1 cellular context compared by ENCODE assay signal in the genomic region with DNA sequence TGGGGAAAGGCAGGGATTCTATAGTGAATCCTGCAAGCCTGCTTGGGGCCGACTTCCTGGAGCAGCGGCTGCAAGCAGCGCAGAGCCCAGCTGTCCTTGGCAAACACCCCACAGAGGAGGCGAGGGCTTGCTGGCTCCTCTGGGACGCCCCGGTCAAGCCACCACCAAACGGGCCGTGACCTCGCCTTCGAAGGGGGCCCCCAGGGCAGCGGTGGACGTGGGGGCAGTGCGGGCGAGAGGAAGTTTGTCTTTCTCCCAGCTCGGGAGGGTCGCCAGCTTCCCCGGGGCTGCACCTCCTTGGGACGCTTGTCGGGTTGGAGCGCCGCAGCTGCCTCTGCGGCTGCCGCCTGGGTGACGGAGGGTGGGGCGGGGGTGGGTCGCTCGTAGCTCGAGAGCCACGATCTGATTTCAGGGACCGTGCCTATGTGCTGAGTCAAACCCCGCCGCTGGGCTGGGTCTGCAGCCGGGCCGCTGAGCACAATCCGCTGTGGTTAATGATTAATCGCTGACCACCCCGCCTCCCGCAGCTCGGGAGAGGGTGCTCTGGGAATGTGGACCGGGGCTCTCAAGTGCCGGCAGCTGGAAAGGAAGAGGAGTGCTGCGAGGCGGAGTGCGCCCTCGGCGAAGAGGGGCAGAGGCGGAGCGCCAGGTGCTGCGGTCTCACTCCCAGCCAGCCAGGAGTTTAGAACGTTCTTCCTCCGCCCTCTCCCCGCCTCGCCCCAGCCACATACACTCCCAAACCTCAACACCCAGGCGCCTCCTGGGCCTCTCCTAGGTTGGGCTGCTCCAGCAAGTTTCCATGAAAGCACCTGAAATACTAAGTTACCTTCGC.
TF ChIP-seq lines count a peak whose summit lies in the region.

A gene (plus strand): TSS at position 726 of the 832 bp plus-strand sequence.

TF ChIP-seq in HepG2, 621 proteins besides CTCF, POLR2A, EP300 and RAD21 (continued from another document and continues in another):
- TF ChIP-seq, protein P1, sequence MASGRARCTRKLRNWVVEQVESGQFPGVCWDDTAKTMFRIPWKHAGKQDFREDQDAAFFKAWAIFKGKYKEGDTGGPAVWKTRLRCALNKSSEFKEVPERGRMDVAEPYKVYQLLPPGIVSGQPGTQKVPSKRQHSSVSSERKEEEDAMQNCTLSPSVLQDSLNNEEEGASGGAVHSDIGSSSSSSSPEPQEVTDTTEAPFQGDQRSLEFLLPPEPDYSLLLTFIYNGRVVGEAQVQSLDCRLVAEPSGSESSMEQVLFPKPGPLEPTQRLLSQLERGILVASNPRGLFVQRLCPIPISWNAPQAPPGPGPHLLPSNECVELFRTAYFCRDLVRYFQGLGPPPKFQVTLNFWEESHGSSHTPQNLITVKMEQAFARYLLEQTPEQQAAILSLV (CRISPR knock-in tag; IDR thresholded peaks at IDR 0.05; ENCODE audit: borderline replicate concordance), result no peak
- TF ChIP-seq ZFP82 (CRISPR knock-in tag; IDR thresholded peaks at IDR 0.05; ENCODE audit: borderline replicate concordance), result no peak
- TF ChIP-seq CENPT (CRISPR knock-in tag; IDR thresholded peaks at IDR 0.05; ENCODE audit: low read depth), result no peak
- TF ChIP-seq ELF3 (CRISPR knock-in tag; IDR thresholded peaks at IDR 0.05), result peak; percentile 32; the same call in 1 of the 2 replicates
- no peak for TF ChIP-seq TEAD2 (CRISPR knock-in tag; IDR thresholded peaks at IDR 0.05)
- no peak for TF ChIP-seq RAD51 (IDR thresholded peaks at IDR 0.05; ENCODE audit: borderline replicate concordance)
- TF ChIP-seq, protein P2, sequence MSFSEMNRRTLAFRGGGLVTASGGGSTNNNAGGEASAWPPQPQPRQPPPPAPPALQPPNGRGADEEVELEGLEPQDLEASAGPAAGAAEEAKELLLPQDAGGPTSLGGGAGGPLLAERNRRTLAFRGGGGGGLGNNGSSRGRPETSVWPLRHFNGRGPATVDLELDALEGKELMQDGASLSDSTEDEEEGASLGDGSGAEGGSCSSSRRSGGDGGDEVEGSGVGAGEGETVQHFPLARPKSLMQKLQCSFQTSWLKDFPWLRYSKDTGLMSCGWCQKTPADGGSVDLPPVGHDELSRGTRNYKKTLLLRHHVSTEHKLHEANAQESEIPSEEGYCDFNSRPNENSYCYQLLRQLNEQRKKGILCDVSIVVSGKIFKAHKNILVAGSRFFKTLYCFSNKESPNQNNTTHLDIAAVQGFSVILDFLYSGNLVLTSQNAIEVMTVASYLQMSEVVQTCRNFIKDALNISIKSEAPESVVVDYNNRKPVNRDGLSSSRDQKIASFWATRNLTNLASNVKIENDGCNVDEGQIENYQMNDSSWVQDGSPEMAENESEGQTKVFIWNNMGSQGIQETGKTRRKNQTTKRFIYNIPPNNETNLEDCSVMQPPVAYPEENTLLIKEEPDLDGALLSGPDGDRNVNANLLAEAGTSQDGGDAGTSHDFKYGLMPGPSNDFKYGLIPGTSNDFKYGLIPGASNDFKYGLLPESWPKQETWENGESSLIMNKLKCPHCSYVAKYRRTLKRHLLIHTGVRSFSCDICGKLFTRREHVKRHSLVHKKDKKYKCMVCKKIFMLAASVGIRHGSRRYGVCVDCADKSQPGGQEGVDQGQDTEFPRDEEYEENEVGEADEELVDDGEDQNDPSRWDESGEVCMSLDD (CRISPR knock-in tag; IDR thresholded peaks at IDR 0.05; ENCODE audit: borderline replicate concordance), result no peak
- TF ChIP-seq, protein P3, sequence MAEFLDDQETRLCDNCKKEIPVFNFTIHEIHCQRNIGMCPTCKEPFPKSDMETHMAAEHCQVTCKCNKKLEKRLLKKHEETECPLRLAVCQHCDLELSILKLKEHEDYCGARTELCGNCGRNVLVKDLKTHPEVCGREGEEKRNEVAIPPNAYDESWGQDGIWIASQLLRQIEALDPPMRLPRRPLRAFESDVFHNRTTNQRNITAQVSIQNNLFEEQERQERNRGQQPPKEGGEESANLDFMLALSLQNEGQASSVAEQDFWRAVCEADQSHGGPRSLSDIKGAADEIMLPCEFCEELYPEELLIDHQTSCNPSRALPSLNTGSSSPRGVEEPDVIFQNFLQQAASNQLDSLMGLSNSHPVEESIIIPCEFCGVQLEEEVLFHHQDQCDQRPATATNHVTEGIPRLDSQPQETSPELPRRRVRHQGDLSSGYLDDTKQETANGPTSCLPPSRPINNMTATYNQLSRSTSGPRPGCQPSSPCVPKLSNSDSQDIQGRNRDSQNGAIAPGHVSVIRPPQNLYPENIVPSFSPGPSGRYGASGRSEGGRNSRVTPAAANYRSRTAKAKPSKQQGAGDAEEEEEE (CRISPR knock-in tag; IDR thresholded peaks at IDR 0.05; ENCODE audit: borderline replicate concordance), result no peak
- TF ChIP-seq PAX8 (CRISPR knock-in tag; IDR thresholded peaks at IDR 0.05; ENCODE audit: borderline replicate concordance), result peak; percentile 83; the same call in 1 of the 2 replicates
- peak; percentile 91 for TF ChIP-seq ZMYM4 (CRISPR knock-in tag; IDR thresholded peaks at IDR 0.05)
- TF ChIP-seq ZNF317 (CRISPR knock-in tag; IDR thresholded peaks at IDR 0.05), result no peak; the same call in 1 of the 2 replicates
- no peak for TF ChIP-seq ZSCAN25 (CRISPR knock-in tag; IDR thresholded peaks at IDR 0.05)
- TF ChIP-seq, protein P4, sequence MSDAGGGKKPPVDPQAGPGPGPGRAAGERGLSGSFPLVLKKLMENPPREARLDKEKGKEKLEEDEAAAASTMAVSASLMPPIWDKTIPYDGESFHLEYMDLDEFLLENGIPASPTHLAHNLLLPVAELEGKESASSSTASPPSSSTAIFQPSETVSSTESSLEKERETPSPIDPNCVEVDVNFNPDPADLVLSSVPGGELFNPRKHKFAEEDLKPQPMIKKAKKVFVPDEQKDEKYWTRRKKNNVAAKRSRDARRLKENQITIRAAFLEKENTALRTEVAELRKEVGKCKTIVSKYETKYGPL (CRISPR knock-in tag; IDR thresholded peaks at IDR 0.05), result no peak
- 0 out of 2 replicates have a peak, but pooled peaks have one; percentile 48 for TF ChIP-seq PCBP1 (IDR thresholded peaks at IDR 0.05; ENCODE audit: borderline replicate concordance, low read depth, low read length)
- TF ChIP-seq MZF1 (CRISPR knock-in tag; IDR thresholded peaks at IDR 0.05; ENCODE audit: borderline replicate concordance), result no peak
- TF ChIP-seq MAZ (IDR thresholded peaks at IDR 0.05; ENCODE audit: borderline replicate concordance, low read depth, low read length), result peak; percentile 73; the same call in 1 of the 2 replicates
- peak; percentile 74 for TF ChIP-seq MAZ (CRISPR knock-in tag; IDR thresholded peaks at IDR 0.05; ENCODE audit: low read depth)
- TF ChIP-seq, protein P5, sequence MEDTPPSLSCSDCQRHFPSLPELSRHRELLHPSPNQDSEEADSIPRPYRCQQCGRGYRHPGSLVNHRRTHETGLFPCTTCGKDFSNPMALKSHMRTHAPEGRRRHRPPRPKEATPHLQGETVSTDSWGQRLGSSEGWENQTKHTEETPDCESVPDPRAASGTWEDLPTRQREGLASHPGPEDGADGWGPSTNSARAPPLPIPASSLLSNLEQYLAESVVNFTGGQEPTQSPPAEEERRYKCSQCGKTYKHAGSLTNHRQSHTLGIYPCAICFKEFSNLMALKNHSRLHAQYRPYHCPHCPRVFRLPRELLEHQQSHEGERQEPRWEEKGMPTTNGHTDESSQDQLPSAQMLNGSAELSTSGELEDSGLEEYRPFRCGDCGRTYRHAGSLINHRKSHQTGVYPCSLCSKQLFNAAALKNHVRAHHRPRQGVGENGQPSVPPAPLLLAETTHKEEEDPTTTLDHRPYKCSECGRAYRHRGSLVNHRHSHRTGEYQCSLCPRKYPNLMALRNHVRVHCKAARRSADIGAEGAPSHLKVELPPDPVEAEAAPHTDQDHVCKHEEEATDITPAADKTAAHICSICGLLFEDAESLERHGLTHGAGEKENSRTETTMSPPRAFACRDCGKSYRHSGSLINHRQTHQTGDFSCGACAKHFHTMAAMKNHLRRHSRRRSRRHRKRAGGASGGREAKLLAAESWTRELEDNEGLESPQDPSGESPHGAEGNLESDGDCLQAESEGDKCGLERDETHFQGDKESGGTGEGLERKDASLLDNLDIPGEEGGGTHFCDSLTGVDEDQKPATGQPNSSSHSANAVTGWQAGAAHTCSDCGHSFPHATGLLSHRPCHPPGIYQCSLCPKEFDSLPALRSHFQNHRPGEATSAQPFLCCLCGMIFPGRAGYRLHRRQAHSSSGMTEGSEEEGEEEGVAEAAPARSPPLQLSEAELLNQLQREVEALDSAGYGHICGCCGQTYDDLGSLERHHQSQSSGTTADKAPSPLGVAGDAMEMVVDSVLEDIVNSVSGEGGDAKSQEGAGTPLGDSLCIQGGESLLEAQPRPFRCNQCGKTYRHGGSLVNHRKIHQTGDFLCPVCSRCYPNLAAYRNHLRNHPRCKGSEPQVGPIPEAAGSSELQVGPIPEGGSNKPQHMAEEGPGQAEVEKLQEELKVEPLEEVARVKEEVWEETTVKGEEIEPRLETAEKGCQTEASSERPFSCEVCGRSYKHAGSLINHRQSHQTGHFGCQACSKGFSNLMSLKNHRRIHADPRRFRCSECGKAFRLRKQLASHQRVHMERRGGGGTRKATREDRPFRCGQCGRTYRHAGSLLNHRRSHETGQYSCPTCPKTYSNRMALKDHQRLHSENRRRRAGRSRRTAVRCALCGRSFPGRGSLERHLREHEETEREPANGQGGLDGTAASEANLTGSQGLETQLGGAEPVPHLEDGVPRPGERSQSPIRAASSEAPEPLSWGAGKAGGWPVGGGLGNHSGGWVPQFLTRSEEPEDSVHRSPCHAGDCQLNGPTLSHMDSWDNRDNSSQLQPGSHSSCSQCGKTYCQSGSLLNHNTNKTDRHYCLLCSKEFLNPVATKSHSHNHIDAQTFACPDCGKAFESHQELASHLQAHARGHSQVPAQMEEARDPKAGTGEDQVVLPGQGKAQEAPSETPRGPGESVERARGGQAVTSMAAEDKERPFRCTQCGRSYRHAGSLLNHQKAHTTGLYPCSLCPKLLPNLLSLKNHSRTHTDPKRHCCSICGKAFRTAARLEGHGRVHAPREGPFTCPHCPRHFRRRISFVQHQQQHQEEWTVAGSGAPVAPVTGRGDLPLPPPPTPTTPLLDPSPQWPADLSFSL (CRISPR knock-in tag; IDR thresholded peaks at IDR 0.05), result no peak
- no peak for TF ChIP-seq HCFC1 (IDR thresholded peaks at IDR 0.05; ENCODE audit: low read depth, low read length)
- peak; percentile 52; the same call in 1 of the 2 replicates for TF ChIP-seq ARID2 (CRISPR knock-in tag; IDR thresholded peaks at IDR 0.05; ENCODE audit: borderline replicate concordance)
- peak; percentile 73; the same call in 1 of the 2 replicates for TF ChIP-seq ZNF510 (CRISPR knock-in tag; IDR thresholded peaks at IDR 0.05; ENCODE audit: low read depth)
- TF ChIP-seq FLYWCH1 (CRISPR knock-in tag; IDR thresholded peaks at IDR 0.05), result no peak
- TF ChIP-seq DNMT3B (CRISPR knock-in tag; conservative IDR thresholded peaks at IDR 0.05), result no peak
- TF ChIP-seq, protein P6, sequence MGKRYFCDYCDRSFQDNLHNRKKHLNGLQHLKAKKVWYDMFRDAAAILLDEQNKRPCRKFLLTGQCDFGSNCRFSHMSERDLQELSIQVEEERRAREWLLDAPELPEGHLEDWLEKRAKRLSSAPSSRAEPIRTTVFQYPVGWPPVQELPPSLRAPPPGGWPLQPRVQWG (CRISPR knock-in tag; IDR thresholded peaks at IDR 0.05; ENCODE audit: borderline replicate concordance, low read depth), result no peak
- TF ChIP-seq SMAD3 (CRISPR knock-in tag; IDR thresholded peaks at IDR 0.05), result peak; percentile 82
- no peak for TF ChIP-seq CREB1 (IDR thresholded peaks at IDR 0.05)
- TF ChIP-seq CREB1 (CRISPR knock-in tag; IDR thresholded peaks at IDR 0.05), result no peak
- TF ChIP-seq JARID2 (CRISPR knock-in tag; IDR thresholded peaks at IDR 0.05; ENCODE audit: insufficient replicate concordance), result no peak
- TF ChIP-seq, protein P7, sequence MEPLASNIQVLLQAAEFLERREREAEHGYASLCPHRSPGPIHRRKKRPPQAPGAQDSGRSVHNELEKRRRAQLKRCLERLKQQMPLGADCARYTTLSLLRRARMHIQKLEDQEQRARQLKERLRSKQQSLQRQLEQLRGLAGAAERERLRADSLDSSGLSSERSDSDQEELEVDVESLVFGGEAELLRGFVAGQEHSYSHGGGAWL (CRISPR knock-in tag; IDR thresholded peaks at IDR 0.05), result peak; percentile 72; the same call in 1 of the 2 replicates
- TF ChIP-seq NFIB (CRISPR knock-in tag; IDR thresholded peaks at IDR 0.05; ENCODE audit: borderline replicate concordance), result no peak
- TF ChIP-seq ZNF430 (CRISPR knock-in tag; IDR thresholded peaks at IDR 0.05), result no peak; the same call in none of the 2 replicates
- TF ChIP-seq, protein P8, sequence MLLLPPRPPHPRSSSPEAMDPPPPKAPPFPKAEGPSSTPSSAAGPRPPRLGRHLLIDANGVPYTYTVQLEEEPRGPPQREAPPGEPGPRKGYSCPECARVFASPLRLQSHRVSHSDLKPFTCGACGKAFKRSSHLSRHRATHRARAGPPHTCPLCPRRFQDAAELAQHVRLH (CRISPR knock-in tag; IDR thresholded peaks at IDR 0.05; ENCODE audit: borderline replicate concordance, low read depth), result peak; percentile 73; the same call in 1 of the 2 replicates
- no peak for TF ChIP-seq CC2D1A (CRISPR knock-in tag; IDR thresholded peaks at IDR 0.05)
- no peak for TF ChIP-seq JDP2 (CRISPR knock-in tag; IDR thresholded peaks at IDR 0.05; ENCODE audit: borderline replicate concordance)
- no peak for TF ChIP-seq PITX1 (CRISPR knock-in tag; IDR thresholded peaks at IDR 0.05)
- TF ChIP-seq KMT2B (CRISPR knock-in tag; IDR thresholded peaks at IDR 0.05), result peak; percentile 50; the same call in 1 of the 2 replicates
- TF ChIP-seq NCOA5 (CRISPR knock-in tag; IDR thresholded peaks at IDR 0.05), result no peak
- TF ChIP-seq ZNF34 (CRISPR knock-in tag; IDR thresholded peaks at IDR 0.05; ENCODE audit: borderline replicate concordance), result 0 out of 2 replicates have a peak, but pooled peaks have one; percentile 69
- peak; percentile 11; the same call in 1 of the 2 replicates for TF ChIP-seq ADNP (CRISPR knock-in tag; IDR thresholded peaks at IDR 0.05)
- TF ChIP-seq, protein P9, sequence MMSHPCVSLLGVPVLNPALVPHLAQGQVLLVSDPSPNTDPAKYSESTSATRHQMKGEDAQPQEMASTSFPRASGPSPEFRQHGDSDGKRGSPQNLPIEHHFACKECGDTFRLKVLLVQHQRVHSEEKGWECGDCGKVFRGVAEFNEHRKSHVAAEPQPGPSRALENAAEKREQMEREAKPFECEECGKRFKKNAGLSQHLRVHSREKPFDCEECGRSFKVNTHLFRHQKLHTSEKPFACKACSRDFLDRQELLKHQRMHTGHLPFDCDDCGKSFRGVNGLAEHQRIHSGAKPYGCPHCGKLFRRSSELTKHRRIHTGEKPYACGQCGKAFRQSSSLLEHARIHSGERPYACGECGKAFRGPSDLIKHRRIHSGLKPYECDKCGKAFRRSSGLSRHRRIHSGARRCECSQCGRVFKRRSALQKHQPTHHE (CRISPR knock-in tag; IDR thresholded peaks at IDR 0.05; ENCODE audit: borderline replicate concordance), result no peak
